Comparison of ENCODE assay signal across 9 cellular contexts in genomic region chr17:50477976-50478375, GRCh38. TPM values are rescaled to one million over a fixed set of nuclear protein-coding genes. Genes with fewer than 3 reads are reported as not detected.
DNase-seq lines count a peak whose midpoint lies in the region; ATAC-seq and TF ChIP-seq lines count a peak whose summit lies in the region.
"Had no signal": no experiment of that assay in that cellular context is flagged by ENCODE, and none has a peak within 500 bp of the region (broad histone marks: within the 10 kb centered on the region; RNA-seq: fewer than 3 reads in every experiment).

No MANE protein-coding gene starts in this region.

- H2BK20ac ChIP-seq in IMR-90 (ENCODE audit: low read depth, low read length), result no peak overlapping the region

- intact Hi-C loops in IMR-90 (cut with micrococcal nuclease), result loop anchor here (1.0 kb wide), 2 partner anchors 81 to 116 kb away; partner anchors contain the start of gene LRRC59
- intact Hi-C loops in natural killer cell (cut with micrococcal nuclease), result loop anchor here (5.0 kb wide), 1 partner anchor 64 kb away; no protein-coding TSS in a partner anchor

- 0 out of 2 replicates have a peak overlapping the region, but pooled peaks have one; percentile 45 for H2AK5ac ChIP-seq in IMR-90 (ENCODE audit: low read depth, low read length)

- H2BK5ac ChIP-seq in IMR-90 (ENCODE audit: low read depth, low read length, poor library complexity, severe bottlenecking), result peak overlapping the region; percentile 11

- peaks cover 6% of the 10 kb centered on the region for H3K36me3 ChIP-seq in IMR-90 (ENCODE audit: control insufficient read depth, insufficient read depth, low read length)

- peak overlapping the region; percentile 93 for H3K27ac Mint-ChIP-seq in central memory CD8-positive, alpha-beta T cell (ENCODE audit: low read depth)
- peak overlapping the region; percentile 89 to 93 for H3K27ac Mint-ChIP-seq in natural killer cell

- peaks cover 21% of the 10 kb centered on the region for H3K4me1 Mint-ChIP-seq in central memory CD8-positive, alpha-beta T cell
- H3K4me1 Mint-ChIP-seq in natural killer cell, result peaks cover 27 to 29% of the 10 kb centered on the region in 2 donors

- peak overlapping the region; percentile 50 for H3K56ac ChIP-seq in IMR-90 (ENCODE audit: extremely low read depth, insufficient read depth, low read length)

- TF ChIP-seq RAD21 in IMR-90 (IDR thresholded peaks at IDR 0.05; ENCODE audit: low read length), result no peak

- BruUV-seq in IMR-90 (replicated peaks; lab: Mats Ljungman, UMichigan), result no TSS peak

- H4K20me1 ChIP-seq in IMR-90 (ENCODE audit: insufficient read depth, low read length), result peaks cover 8% of the 10 kb centered on the region; the same call in 1 of the 2 replicates

- ATAC-seq in IMR-90 (ENCODE audit: low read depth) (no peak), natural killer cell (no peak), GM18502 (IDR thresholded peaks at IDR 0.05; ENCODE audit: poor library complexity, unreplicated experiment) (no peak), HG02870 (IDR thresholded peaks at IDR 0.05; ENCODE audit: unreplicated experiment) (no peak)
- ATAC-seq in central memory CD8-positive, alpha-beta T cell (replicated peaks; ENCODE audit: extremely low read depth, poor library complexity, severe bottlenecking), result no peak

- H2AK9ac ChIP-seq in IMR-90 (replicated peaks; ENCODE audit: low read depth, low read length, poor library complexity), result peak overlapping the region; percentile 70

- POLR2A ChIA-PET in AG04449 (lab: Yijun Ruan, JAX) (no interaction called here), IMR-90 (lab: Charles Lee; ENCODE audit: unreplicated experiment) (no interaction called here)

- CTCF ChIA-PET in AG04449 (lab: Yijun Ruan, JAX), result interaction anchor here (0.6 to 3.7 kb wide), 24 partner anchors 9 to 149 kb away, joined by 3 to 39 read pairs (median 5); partner anchors contain the start of gene LRRC59
- CTCF ChIA-PET in IMR-90 (lab: Yijun Ruan, JAX), result interaction anchor here (0.6 kb wide), 1 partner anchor 92 kb away, joined by 3 read pairs; no protein-coding TSS in a partner anchor

- peak overlapping the region; percentile 81 for H3K4me3 ChIP-seq in AG04449 (ENCODE audit: low read depth, low read length)
- no peak overlapping the region for H3K4me3 ChIP-seq in IMR-90 (ENCODE audit: insufficient read depth, low read depth, low read length)

- no peak for TF ChIP-seq CTCF in AG04449 (IDR thresholded peaks at IDR 0.05; ENCODE audit: insufficient read depth, low read length, missing control alignments)
- TF ChIP-seq CTCF in IMR-90 (conservative IDR thresholded peaks at IDR 0.05; ENCODE audit: low read depth, low read length), result no peak
- no peak for TF ChIP-seq CTCF in natural killer cell (IDR thresholded peaks at IDR 0.05)

- H3K27me3 Mint-ChIP-seq in central memory CD8-positive, alpha-beta T cell, result no peaks in the 10 kb centered on the region
- H3K27me3 Mint-ChIP-seq in natural killer cell (ENCODE audit: low read depth in 2 of 2), result peaks cover 0 to 4% of the 10 kb centered on the region in 2 donors

- H3K14ac ChIP-seq in IMR-90 (replicated peaks; ENCODE audit: low read depth, low read length), result peak overlapping the region; percentile 95

- H2BK120ac ChIP-seq in IMR-90 (ENCODE audit: low read depth, low read length), result no peak overlapping the region

- peak overlapping the region; percentile 94 for H2AFZ ChIP-seq in IMR-90 (replicated peaks; ENCODE audit: low read length, poor library complexity)

- in situ Hi-C loops in IMR-90 (cut with MboI; ENCODE audit: low sequenced_read_pairs), result no loop called here

- peak overlapping the region; percentile 3; the same call in 1 of the 2 replicates for H4K91ac ChIP-seq in IMR-90 (ENCODE audit: insufficient read depth, low read depth, low read length)

- WGBS in IMR-90 (ENCODE audit: extremely low coverage in 2 of 2, insufficient read length in 1 of 2), 2 experiments, result no CpG with 5 or more reads among the region's 7 CpGs

- peaks cover 7% of the 10 kb centered on the region; the same call in 1 of the 2 replicates for H3K9me1 ChIP-seq in IMR-90 (ENCODE audit: insufficient read depth, low read length)

- DNase-seq in AG04449 (ENCODE audit: low read depth, low spot score) (no peak), IMR-90 (no peak), natural killer cell (no peak), SHP77 (lab: John Stamatoyannopoulos, UW) (no peak), COLO829 (ENCODE audit: low spot score) (no peak)
- no peak for DNase-seq in central memory CD8-positive, alpha-beta T cell (ENCODE audit: low spot score in 2 of 2)

- peak overlapping the region; percentile 85 for H4K5ac ChIP-seq in IMR-90 (ENCODE audit: low read depth, low read length)

- H3K27ac ChIP-seq in IMR-90 (ENCODE audit: insufficient read depth, low read length), result peak overlapping the region; percentile 37

- H3K9me3 ChIP-seq in IMR-90 (ENCODE audit: control insufficient read depth, insufficient read depth, low read length), result no peaks in the 10 kb centered on the region

- H2BK15ac ChIP-seq in IMR-90 (ENCODE audit: low read depth, low read length), result no peak overlapping the region

- H3K9me3 Mint-ChIP-seq in central memory CD8-positive, alpha-beta T cell, result no peaks in the 10 kb centered on the region
- H3K9me3 Mint-ChIP-seq in natural killer cell, result no peaks in the 10 kb centered on the region

- H3K79me1 ChIP-seq in IMR-90 (ENCODE audit: low read depth in 1 of 2, low read length in 2 of 2), result peaks cover 11 to 24% of the 10 kb centered on the region in 2 experiments; a peak in 3 of 4 replicates

- peak overlapping the region; percentile 51 to 95 for H4K8ac ChIP-seq in IMR-90 (ENCODE audit: low read depth in 2 of 2, low read length in 2 of 2)

- no peak overlapping the region; the same call in 1 of the 2 replicates for H3K4me2 ChIP-seq in IMR-90 (ENCODE audit: low read depth, low read length)

- H3K4me1 ChIP-seq in IMR-90 (ENCODE audit: control insufficient read depth, insufficient read depth, low read length), result peaks cover 2% of the 10 kb centered on the region; the same call in 1 of the 2 replicates

- H3K4ac ChIP-seq in IMR-90 (ENCODE audit: low read depth, low read length), result peak overlapping the region; percentile 91

- H3K23ac ChIP-seq in IMR-90 (ENCODE audit: low read depth, low read length), result peak overlapping the region; percentile 45

- dilution Hi-C loops in IMR-90 (cut with HindIII; ENCODE audit: low sequenced_read_pairs, unreplicated experiment), result no loop called here

- no peaks in the 10 kb centered on the region; the same call in 1 of the 2 replicates for H3K27me3 ChIP-seq in IMR-90 (ENCODE audit: control insufficient read depth, insufficient read depth, low read length)

- no peak for TF ChIP-seq POLR2A in IMR-90 (IDR thresholded peaks at IDR 0.05; ENCODE audit: low read depth, low read length)

- H3K9ac ChIP-seq in IMR-90 (ENCODE audit: low read depth, low read length), result peak overlapping the region; percentile 64

- H3K36me3 Mint-ChIP-seq in central memory CD8-positive, alpha-beta T cell (ENCODE audit: insufficient read depth), result peaks cover 6% of the 10 kb centered on the region
- H3K36me3 Mint-ChIP-seq in natural killer cell, result no peaks in the 10 kb centered on the region

- H3K4me3 Mint-ChIP-seq in central memory CD8-positive, alpha-beta T cell, result peak overlapping the region; percentile 75
- peak overlapping the region; percentile 79 for H3K4me3 Mint-ChIP-seq in natural killer cell

- H3K18ac ChIP-seq in IMR-90 (ENCODE audit: low read depth, low read length), result no peak overlapping the region

TF ChIP-seq in IMR-90, 13 proteins besides CTCF, POLR2A, EP300 and RAD21:
- TF ChIP-seq CHD1 (IDR thresholded peaks at IDR 0.05; ENCODE audit: low read depth, low read length) (no peak), ELK1 (IDR thresholded peaks at IDR 0.05; ENCODE audit: borderline replicate concordance, low read depth, low read length) (no peak)

RNA-seq across cellular contexts. Expression of gene RSAD1, which starts 0.7 kb away (rescaled TPM):
- total RNA-seq in IMR-90 (2012; rRNA removed) (10.0 and 10.8 TPM in 2 replicates), natural killer cell (10 to 100 TPM; 49.0 to 71.3 (median 56.5) TPM)
- 16.6 and 19.2 TPM in 2 replicates for polyA plus RNA-seq in IMR-90 (2012; rRNA removed)
- polyA plus RNA-seq in IMR-90 (2012; cell fraction: cytosol; rRNA removed), result 10.9 and 13.4 TPM in 2 replicates
- 63.9 and 67.4 TPM in 2 replicates for polyA plus RNA-seq in IMR-90 (2012; cell fraction: nucleus; rRNA removed; ENCODE audit: low replicate concordance)

RNA-seq across cellular contexts. Expression of gene CHAD, which starts 9.3 kb away (rescaled TPM):
- total RNA-seq in IMR-90 (2012; rRNA removed) (not detected in 2 replicates), natural killer cell (under 1 TPM in 1 of 3 donors, not detected in 2; 0.60 TPM)
- polyA plus RNA-seq in IMR-90 (2012; rRNA removed), result 0.03 TPM in 1 of 2 replicates, not detected in the other
- polyA plus RNA-seq in IMR-90 (2012; cell fraction: cytosol; rRNA removed), result 0.06 TPM in 1 of 2 replicates, not detected in the other
- polyA plus RNA-seq in IMR-90 (2012; cell fraction: nucleus; rRNA removed; ENCODE audit: low replicate concordance), result not detected in 2 replicates
- total RNA-seq: bronchial epithelial cell had no signal

RNA-seq across cellular contexts. Expression of gene MYCBPAP, which starts 30.3 kb away (rescaled TPM):
- total RNA-seq in IMR-90 (2012; rRNA removed), result under 0.01 and 0.18 TPM in 2 replicates
- polyA plus RNA-seq in IMR-90 (2012; rRNA removed), result 0.17 and 0.30 TPM in 2 replicates
- 0.07 and 0.42 TPM in 2 replicates for polyA plus RNA-seq in IMR-90 (2012; cell fraction: cytosol; rRNA removed)
- polyA plus RNA-seq in IMR-90 (2012; cell fraction: nucleus; rRNA removed; ENCODE audit: low replicate concordance), result 0.82 and 2.1 TPM in 2 replicates
- total RNA-seq in natural killer cell, result 1 to 10 TPM in 1 of 3 donors, under 1 TPM in 2; 0.26 to 4.9 (median 0.70) TPM

RNA-seq across cellular contexts. Expression of gene ACSF2, which starts 52.0 kb away (rescaled TPM):
- 15.0 and 18.5 TPM in 2 replicates for total RNA-seq in IMR-90 (2012; rRNA removed)
- 26.8 and 27.2 TPM in 2 replicates for polyA plus RNA-seq in IMR-90 (2012; rRNA removed)
- polyA plus RNA-seq in IMR-90 (2012; cell fraction: cytosol; rRNA removed), result 12.2 and 22.9 TPM in 2 replicates
- polyA plus RNA-seq in IMR-90 (2012; cell fraction: nucleus; rRNA removed; ENCODE audit: low replicate concordance), result 103 and 117 TPM in 2 replicates
- total RNA-seq in natural killer cell, result 10 to 100 TPM; 24.2 to 40.6 (median 25.8) TPM

RNA-seq across cellular contexts. Expression of gene EPN3, which starts 54.6 kb away (rescaled TPM):
- not detected in 2 replicates for total RNA-seq in IMR-90 (2012; rRNA removed)
- polyA plus RNA-seq in IMR-90 (2012; rRNA removed), result 0.09 TPM in 1 of 2 replicates, not detected in the other
- polyA plus RNA-seq in IMR-90 (2012; cell fraction: cytosol; rRNA removed), result 0.07 TPM in 1 of 2 replicates, not detected in the other
- 0.07 TPM in 1 of 2 replicates, not detected in the other for polyA plus RNA-seq in IMR-90 (2012; cell fraction: nucleus; rRNA removed; ENCODE audit: low replicate concordance)
- total RNA-seq in natural killer cell, result not detected
